9 cellular contexts compared by ENCODE assay signal in genomic region chr16:89361756-89362155, GRCh38.
DNase-seq lines count a peak whose midpoint lies in the region; ATAC-seq, FAIRE-seq and TF ChIP-seq lines count a peak whose summit lies in the region.
"Had no signal": no experiment of that assay in that cellular context is flagged by ENCODE, and none has a peak within 500 bp of the region (broad histone marks: within the 10 kb centered on the region; RNA-seq: fewer than 3 reads in every experiment).

No MANE protein-coding gene starts in this region.

- peak overlapping the region; percentile 4 to 62 (median 46); a peak in 15 of 22 replicates for H3K9ac ChIP-seq in BLaER1 treated with 17β-estradiol and CSF1 and Interleukin-3, amounts not matched to agents 10 nM and 100 nM
- H3K9ac ChIP-seq in astrocyte (ENCODE audit: low read length) = no peak overlapping the region

- H3K27ac ChIP-seq in BLaER1 treated with 17β-estradiol and CSF1 and Interleukin-3, amounts not matched to agents 10 nM and 100 nM = peak overlapping the region in 7 of 11 experiments; percentile 8 to 56 (median 36); a peak in 12 of 22 replicates
- H3K27ac ChIP-seq in astrocyte (ENCODE audit: low read depth, low read length) (no peak overlapping the region), gastroesophageal sphincter (peak overlapping the region in 1 of 4 donors; percentile 40)

- peaks cover 95 to 100% (median 99%) of the 10 kb centered on the region in 10 experiments for H3K4me1 ChIP-seq in BLaER1 treated with 17β-estradiol and CSF1 and Interleukin-3, amounts not matched to agents 10 nM and 100 nM
- peaks cover 46% of the 10 kb centered on the region for H3K4me1 ChIP-seq in astrocyte (ENCODE audit: insufficient read depth, low read length)
- peaks cover 0 to 93% (median 45%) of the 10 kb centered on the region in 3 donors for H3K4me1 ChIP-seq in gastroesophageal sphincter

- DNase-seq in astrocyte (ENCODE audit: low read depth) = no peak
- no peak for DNase-seq in natural killer cell
- DNase-seq in NCI-H2107 treated with DMSO at 0.1 percent for 48 hours (lab: John Stamatoyannopoulos, UW; ENCODE audit: unreplicated experiment) = no peak
- no peak for DNase-seq in cerebellar nuclear complex (lab: John Stamatoyannopoulos, UW)
- DNase-seq: NCI-H187 treated with DMSO at 0.1 percent for 48 hours had no signal

- H3K4me1 Mint-ChIP-seq in astrocyte (ENCODE audit: low read depth, unreplicated experiment) = peaks cover 80% of the 10 kb centered on the region
- peaks cover 89 to 98% of the 10 kb centered on the region in 2 donors for H3K4me1 Mint-ChIP-seq in natural killer cell

- ATAC-seq in HG03432 (IDR thresholded peaks at IDR 0.05; ENCODE audit: unreplicated experiment) (peak; percentile 1), natural killer cell (no peak), gastroesophageal sphincter (no peak), GM21526 (IDR thresholded peaks at IDR 0.05; ENCODE audit: low FRiP score, unreplicated experiment) (no peak)

- FAIRE-seq in astrocyte (lab: Jason Lieb, UNC) = no peak

- H3K79me2 ChIP-seq in astrocyte (ENCODE audit: insufficient read depth, low read length) = peaks cover 97% of the 10 kb centered on the region

- H3K27me3 ChIP-seq in BLaER1 treated with 17β-estradiol and CSF1 and Interleukin-3, amounts not matched to agents 10 nM and 100 nM = no peaks in the 10 kb centered on the region
- H3K27me3 ChIP-seq in astrocyte (ENCODE audit: insufficient read depth, low read length) (no peaks in the 10 kb centered on the region), gastroesophageal sphincter (no peaks in the 10 kb centered on the region)

- TF ChIP-seq CTCF in astrocyte (IDR thresholded peaks at IDR 0.05; ENCODE audit: insufficient read depth, low read depth, low read length) (no peak), natural killer cell (IDR thresholded peaks at IDR 0.05) (no peak), gastroesophageal sphincter (IDR thresholded peaks at IDR 0.05) (no peak)

- WGBS in gastroesophageal sphincter (ENCODE audit: low coverage in 1 of 2), 2 donors = 65 to 100% methylated on average over 1 to 4 of the region's 4 CpGs

- H2AFZ ChIP-seq in astrocyte (ENCODE audit: low read depth, low read length) = no peak overlapping the region

- intact Hi-C loops in natural killer cell (cut with micrococcal nuclease) = no loop called here

- peak overlapping the region; percentile 80 to 95 (median 91) for H3K4me2 ChIP-seq in BLaER1 treated with 17β-estradiol and CSF1 and Interleukin-3, amounts not matched to agents 10 nM and 100 nM
- no peak overlapping the region for H3K4me2 ChIP-seq in astrocyte (ENCODE audit: low read length)

- H3K36me3 ChIP-seq in BLaER1 treated with 17β-estradiol and CSF1 and Interleukin-3, amounts not matched to agents 10 nM and 100 nM = peaks cover 6 to 35% (median 23%) of the 10 kb centered on the region in 11 experiments; a peak in 18 of 22 replicates
- H3K36me3 ChIP-seq in astrocyte (ENCODE audit: insufficient read depth, low read length) = peaks cover 7% of the 10 kb centered on the region
- H3K36me3 ChIP-seq in gastroesophageal sphincter = no peaks in the 10 kb centered on the region

- no peaks in the 10 kb centered on the region for H3K27me3 Mint-ChIP-seq in astrocyte (ENCODE audit: low read depth, unreplicated experiment)
- no peaks in the 10 kb centered on the region for H3K27me3 Mint-ChIP-seq in natural killer cell (ENCODE audit: low read depth in 2 of 2)

- no peaks in the 10 kb centered on the region for H3K9me3 Mint-ChIP-seq in astrocyte (ENCODE audit: unreplicated experiment)
- H3K9me3 Mint-ChIP-seq in natural killer cell = no peaks in the 10 kb centered on the region

- no peaks in the 10 kb centered on the region for H3K9me3 ChIP-seq in BLaER1 treated with 17β-estradiol and CSF1 and Interleukin-3, amounts not matched to agents 10 nM and 100 nM (replicated peaks in 1 of 11)
- H3K9me3 ChIP-seq in astrocyte (ENCODE audit: insufficient read depth, low read depth, low read length) = no peaks in the 10 kb centered on the region
- no peaks in the 10 kb centered on the region for H3K9me3 ChIP-seq in gastroesophageal sphincter

- H3K27ac Mint-ChIP-seq in astrocyte (ENCODE audit: unreplicated experiment) (peak overlapping the region; percentile 60), natural killer cell (peak overlapping the region; percentile 85 to 87)

- peaks cover 98 to 100% (median 100%) of the 10 kb centered on the region in 11 experiments for H4K20me1 ChIP-seq in BLaER1 treated with 17β-estradiol and CSF1 and Interleukin-3, amounts not matched to agents 10 nM and 100 nM
- H4K20me1 ChIP-seq in astrocyte (ENCODE audit: insufficient read depth, low read length) = peaks cover 96% of the 10 kb centered on the region

- H3K4me3 Mint-ChIP-seq in astrocyte (ENCODE audit: unreplicated experiment) (peak overlapping the region; percentile 58), natural killer cell (peak overlapping the region; percentile 89)

- TF ChIP-seq POLR2A in gastroesophageal sphincter (IDR thresholded peaks at IDR 0.05) = no peak

- H3K36me3 Mint-ChIP-seq in astrocyte (ENCODE audit: low read depth, unreplicated experiment) = peaks cover 19% of the 10 kb centered on the region
- H3K36me3 Mint-ChIP-seq in natural killer cell = no peaks in the 10 kb centered on the region

- H3K4me3 ChIP-seq in BLaER1 treated with 17β-estradiol and CSF1 and Interleukin-3, amounts not matched to agents 10 nM and 100 nM = 0 out of 20 replicates have a peak overlapping the region, but pooled peaks of 2 of the 10 experiments have one; percentile 3 to 24
- H3K4me3 ChIP-seq in astrocyte (ENCODE audit: insufficient read depth, low read depth, low read length) (no peak overlapping the region), gastroesophageal sphincter (no peak overlapping the region)

- no peak for TF ChIP-seq EP300 in gastroesophageal sphincter (IDR thresholded peaks at IDR 0.05)
